In the genomic region with DNA sequence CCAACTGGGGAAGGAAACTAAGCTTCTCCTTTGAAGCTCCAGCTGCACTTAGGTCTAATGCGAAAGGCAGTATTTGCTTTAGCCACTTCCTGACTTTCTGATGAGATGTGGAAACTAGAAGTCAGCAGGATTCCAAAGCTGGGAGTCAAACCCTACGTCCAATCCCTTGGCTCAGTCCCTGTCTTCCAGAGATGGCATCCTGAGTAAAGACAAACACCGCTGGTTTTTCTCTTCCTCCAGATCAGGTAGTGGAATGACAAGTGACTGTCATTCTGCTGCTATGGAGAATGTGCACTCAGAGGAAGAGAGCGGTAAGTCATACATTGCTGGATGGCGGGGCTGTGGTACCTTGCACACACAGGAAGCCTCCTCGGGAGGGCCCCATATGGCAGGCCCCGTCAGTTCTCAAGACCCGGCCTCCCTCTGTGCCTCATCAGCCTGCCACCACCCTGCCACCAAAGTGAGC, we compare ENCODE assay signal across 12 cellular contexts.
DNase-seq lines count a peak whose midpoint lies in the region; ATAC-seq and TF ChIP-seq lines count a peak whose summit lies in the region.
"Had no signal": no experiment of that assay in that cellular context is flagged by ENCODE, and none has a peak within 500 bp of the region (broad histone marks: within the 10 kb centered on the region; RNA-seq: fewer than 3 reads in every experiment).

No MANE protein-coding gene starts in this region.

- peaks cover 34% of the 10 kb centered on the region for H3K4me1 ChIP-seq in smooth muscle cell (ENCODE audit: low read depth)

- no peaks in the 10 kb centered on the region for H3K4me1 Mint-ChIP-seq in natural killer cell

- H3K9me3 ChIP-seq in smooth muscle cell (replicated peaks; ENCODE audit: low read depth): no peaks in the 10 kb centered on the region

- no peaks in the 10 kb centered on the region for H3F3A ChIP-seq in smooth muscle cell (ENCODE audit: low read depth)

- WGBS in smooth muscle cell (ENCODE audit: low lambda C conversion rate): 71% methylated on average over 8 of the region's 8 CpGs

- H3K9me3 Mint-ChIP-seq in natural killer cell: no peaks in the 10 kb centered on the region
- H3K9me3 Mint-ChIP-seq: dendritic cell treated with granulocyte-macrophage colony-stimulating factor and Interleukin-4, amounts not matched to agents 40 ng/mL and 50 ng/mL, for 4 days had no signal

- H3K27me3 Mint-ChIP-seq in natural killer cell (ENCODE audit: low read depth in 2 of 2): peaks cover 0 to 7% of the 10 kb centered on the region in 2 donors

- H3K79me2 ChIP-seq in smooth muscle cell (ENCODE audit: low read depth): no peaks in the 10 kb centered on the region

- TF ChIP-seq CTCF in NB4 (IDR thresholded peaks at IDR 0.05; ENCODE audit: low read depth, low read length) (no peak), fibroblast of pulmonary artery (IDR thresholded peaks at IDR 0.05; ENCODE audit: low read length, missing control alignments) (no peak), smooth muscle cell (IDR thresholded peaks at IDR 0.05; ENCODE audit: borderline replicate concordance, insufficient read depth, poor library complexity, severe bottlenecking) (no peak), natural killer cell (IDR thresholded peaks at IDR 0.05) (no peak)

- H3K27me3 ChIP-seq in smooth muscle cell (ENCODE audit: low read depth): no peaks in the 10 kb centered on the region

- H3K4me3 ChIP-seq in NB4 (ENCODE audit: low read depth, low read length): no peak overlapping the region
- H3K4me3 ChIP-seq in fibroblast of pulmonary artery (replicated peaks; ENCODE audit: low read depth, low read length): no peak overlapping the region
- no peak overlapping the region for H3K4me3 ChIP-seq in smooth muscle cell

- no peak overlapping the region for H3K27ac Mint-ChIP-seq in natural killer cell
- H3K27ac Mint-ChIP-seq: dendritic cell treated with granulocyte-macrophage colony-stimulating factor and Interleukin-4, amounts not matched to agents 40 ng/mL and 50 ng/mL, for 4 days had no signal

- no peaks in the 10 kb centered on the region for H3K36me3 Mint-ChIP-seq in natural killer cell

- no peak overlapping the region for H2AFZ ChIP-seq in smooth muscle cell (ENCODE audit: low read depth)

- peak; percentile 33 for DNase-seq in activated CD8-positive, alpha-beta memory T cell treated with anti-CD3 and anti-CD28 coated beads for 24 hours
- DNase-seq in activated CD8-positive, alpha-beta memory T cell treated with anti-CD3 and anti-CD28 coated beads, Interleukin-2, amount 50 U/mL, for 48 hours: no peak
- DNase-seq in NB4 (ENCODE audit: low read depth): peak; percentile 28
- peak; percentile 35 for DNase-seq in fibroblast of pulmonary artery (ENCODE audit: low read depth)
- DNase-seq in smooth muscle cell (lab: John Stamatoyannopoulos, UW; ENCODE audit: unreplicated experiment): no peak
- no peak for DNase-seq in natural killer cell
- DNase-seq: Kasumi-1, NCI-H446 had no signal

- H3K9ac ChIP-seq in smooth muscle cell (ENCODE audit: low read depth): no peak overlapping the region

- H3K4me2 ChIP-seq in smooth muscle cell: peak overlapping the region; percentile 55

- H4K20me1 ChIP-seq in smooth muscle cell (ENCODE audit: low read depth): no peaks in the 10 kb centered on the region

- H3K4me3 Mint-ChIP-seq in natural killer cell: no peak overlapping the region
- H3K4me3 Mint-ChIP-seq: dendritic cell treated with granulocyte-macrophage colony-stimulating factor and Interleukin-4, amounts not matched to agents 40 ng/mL and 50 ng/mL, for 4 days had no signal

- no peak for TF ChIP-seq POLR2A in NB4 (IDR thresholded peaks at IDR 0.05; ENCODE audit: extremely low read depth, insufficient read length)

- ATAC-seq in natural killer cell (no peak), GM18867 (IDR thresholded peaks at IDR 0.05; ENCODE audit: unreplicated experiment) (no peak), HG02623 (IDR thresholded peaks at IDR 0.05; ENCODE audit: unreplicated experiment) (no peak)
- ATAC-seq: activated CD4-positive, CD25-positive, alpha-beta regulatory T cell treated with anti-CD3 and anti-CD28 coated beads, Interleukin-2, amount 50 U/mL, for 24 hours had no signal

- intact Hi-C loops in natural killer cell (cut with micrococcal nuclease): no loop called here

- peak overlapping the region; percentile 60 for H3K27ac ChIP-seq in smooth muscle cell (ENCODE audit: low read depth)

- H3K36me3 ChIP-seq in smooth muscle cell (ENCODE audit: low read depth): no peaks in the 10 kb centered on the region

Comparison
In these comparisons a context has a peak if more than half of its experiments do, and no peak if none do; other contexts are left out.
1. DNase-seq: peak in activated CD8-positive, alpha-beta memory T cell treated with anti-CD3 and anti-CD28 coated beads for 24 hours (single experiment), NB4 (single experiment) and fibroblast of pulmonary artery (single experiment); none in activated CD8-positive, alpha-beta memory T cell treated with anti-CD3 and anti-CD28 coated beads, Interleukin-2, amount 50 U/mL, for 48 hours (single experiment), smooth muscle cell (single experiment) and natural killer cell (single experiment).